ENCODE assay signal across 25 cellular contexts in genomic region chr12:121961195-121961879, GRCh38. TPM values are rescaled to one million over a fixed set of nuclear protein-coding genes. Genes with fewer than 3 reads are reported as not detected.
DNase-seq lines count a peak whose midpoint lies in the region; ATAC-seq, FAIRE-seq and TF ChIP-seq lines count a peak whose summit lies in the region.
"Had no signal": no experiment of that assay in that cellular context is flagged by ENCODE, and none has a peak within 500 bp of the region (broad histone marks: within the 10 kb centered on the region; RNA-seq: fewer than 3 reads in every experiment).

No MANE protein-coding gene starts in this region.

- H3K36me3 ChIP-seq in HEK293 (ENCODE audit: control insufficient read depth in 2 of 2, insufficient read depth in 1 of 2, low read length in 2 of 2) (peaks cover 0 to 3% of the 10 kb centered on the region in 2 experiments; a peak in 1 of 3 replicates), endodermal cell (ENCODE audit: control insufficient read depth, insufficient read depth, low read length) (peaks cover 5% of the 10 kb centered on the region), keratinocyte (ENCODE audit: control insufficient read depth in 2 of 2, extremely low read depth in 1 of 2, insufficient read depth in 2 of 2, low read length in 2 of 2) (peaks cover 30 to 51% of the 10 kb centered on the region in 2 experiments)
- H3K36me3 ChIP-seq: BLaER1 had no signal

- no peaks in the 10 kb centered on the region for H3K79me2 ChIP-seq in keratinocyte (ENCODE audit: control insufficient read depth, insufficient read depth, low read length)

- FAIRE-seq in keratinocyte (lab: Jason Lieb, UNC), result peak; percentile 9
- FAIRE-seq: A204.1, G401.6, GM12878, GM19239 had no signal

- H3K27me3 ChIP-seq in endodermal cell (ENCODE audit: control insufficient read depth, insufficient read depth, low read length, poor library complexity, severe bottlenecking), result no peaks in the 10 kb centered on the region
- no peaks in the 10 kb centered on the region for H3K27me3 ChIP-seq in keratinocyte (ENCODE audit: control insufficient read depth, extremely low read depth, insufficient read depth, low read length)
- H3K27me3 ChIP-seq: BLaER1 had no signal

- dilution Hi-C loops in keratinocyte (cut with MboI; ENCODE audit: extremely low pct_ligation_motif_present, low sequenced_read_pairs), result no loop called here

- CTCF ChIA-PET in HEK293 (lab: Yijun Ruan, JAX), result no interaction called here

- H3K4me1 Mint-ChIP-seq in endodermal cell, result peaks cover 4% of the 10 kb centered on the region
- H3K4me1 Mint-ChIP-seq: CD4-positive, CD25-positive, alpha-beta regulatory T cell had no signal

- H3K4me2 ChIP-seq in keratinocyte (ENCODE audit: control insufficient read depth, extremely low read depth, insufficient read depth, low read depth, low read length), result no peak overlapping the region
- H3K4me2 ChIP-seq: BLaER1 had no signal

- H3K4me3 ChIP-seq in HEK293 (ENCODE audit: low read depth, low read length), result no peak overlapping the region
- no peak overlapping the region for H3K4me3 ChIP-seq in endodermal cell (ENCODE audit: low read length)
- no peak overlapping the region for H3K4me3 ChIP-seq in keratinocyte (ENCODE audit: control insufficient read depth in 2 of 3, extremely low read depth in 1 of 3, insufficient read depth in 2 of 3, low read depth in 1 of 3, low read length in 3 of 3)
- H3K4me3 ChIP-seq: BLaER1, GM12878, GM23248 had no signal

- H3K27ac Mint-ChIP-seq in endodermal cell, result no peak overlapping the region
- H3K27ac Mint-ChIP-seq: B cell; CD4-positive, CD25-positive, alpha-beta regulatory T cell; CD8-positive, alpha-beta T cell; HFFc6 had no signal

- no peaks in the 10 kb centered on the region for H3K4me1 ChIP-seq in HEK293 (ENCODE audit: control insufficient read depth, insufficient read depth, low read length)
- no peaks in the 10 kb centered on the region for H3K4me1 ChIP-seq in endodermal cell (ENCODE audit: control insufficient read depth, insufficient read depth, low read length)
- peaks cover 16% of the 10 kb centered on the region for H3K4me1 ChIP-seq in keratinocyte (ENCODE audit: control insufficient read depth, extremely low read depth, insufficient read depth, low read length)
- H3K4me1 ChIP-seq: Caco-2 had no signal

- DNase-seq in NCI-H2171 treated with DMSO at 0.1 percent for 48 hours (lab: John Stamatoyannopoulos, UW) (peak; percentile 19), NCI-H2171 (lab: John Stamatoyannopoulos, UW) (no peak), endodermal cell (peak; percentile 9), keratinocyte (ENCODE audit: low read depth, low spot score) (no peak), T-helper 9 cell (no peak), HUDEP-2 (lab: John Stamatoyannopoulos, UW; ENCODE audit: unreplicated experiment in 76 of 76) (no peak)
- DNase-seq: Caco-2; CD4-positive, CD25-positive, alpha-beta regulatory T cell; CD8-positive, alpha-beta T cell; DMS153; DND-41; GM23248; H9; HFFc6 had no signal

- H4K20me1 ChIP-seq in keratinocyte (ENCODE audit: control insufficient read depth, extremely low read depth, insufficient read depth, low read length), result no peaks in the 10 kb centered on the region
- H4K20me1 ChIP-seq: BLaER1 had no signal

- H3K27ac ChIP-seq in HEK293 (ENCODE audit: extremely low read depth, low read depth, low read length) (no peak overlapping the region), endodermal cell (ENCODE audit: low read depth, low read length) (no peak overlapping the region), keratinocyte (ENCODE audit: control insufficient read depth, insufficient read depth, low read length) (no peak overlapping the region)
- H3K27ac ChIP-seq: 22Rv1, BLaER1, C4-2B, GM23248 had no signal

- H3K9me3 Mint-ChIP-seq in endodermal cell, result no peaks in the 10 kb centered on the region
- H3K9me3 Mint-ChIP-seq: CD8-positive, alpha-beta T cell; H9; HFFc6 had no signal

- no peaks in the 10 kb centered on the region for H3K9me1 ChIP-seq in keratinocyte (ENCODE audit: control insufficient read depth, extremely low read depth, insufficient read depth, low read length)

- H3K9ac ChIP-seq in endodermal cell (ENCODE audit: extremely low read depth, low read length, poor library complexity, severe bottlenecking) (no peak overlapping the region), keratinocyte (ENCODE audit: control insufficient read depth, extremely low read depth, insufficient read depth, low read length) (no peak overlapping the region)
- H3K9ac ChIP-seq: BLaER1, GM23248 had no signal

- H3K27me3 Mint-ChIP-seq in endodermal cell (ENCODE audit: insufficient read depth), result peaks cover 2% of the 10 kb centered on the region
- H3K27me3 Mint-ChIP-seq: B cell had no signal

- TF ChIP-seq CTCF in HEK293 (tag by site-specific recombination; IDR thresholded peaks at IDR 0.05) (no peak), endodermal cell (conservative IDR thresholded peaks at IDR 0.05) (no peak), keratinocyte (optimal IDR thresholded peaks at IDR 0.05 in 1 of 3, IDR thresholded peaks at IDR 0.05 in 1 of 3, conservative IDR thresholded peaks at IDR 0.05 in 1 of 3; ENCODE audit: extremely low read depth in 1 of 3, insufficient read depth in 2 of 3, low read length in 3 of 3) (no peak)

- 88 to 94% methylated on average over 3 to 5 of the region's 5 CpGs for WGBS in endodermal cell (ENCODE audit: insufficient coverage in 1 of 2, insufficient read length in 1 of 2), 2 experiments

- no peak overlapping the region for H3K4me3 Mint-ChIP-seq in endodermal cell
- H3K4me3 Mint-ChIP-seq: B cell; CD8-positive, alpha-beta T cell; H9; HFFc6 had no signal

- ATAC-seq in HG03095 (IDR thresholded peaks at IDR 0.05; ENCODE audit: unreplicated experiment), result no peak
- ATAC-seq: CD8-positive, alpha-beta T cell; GM12878; HCT116 had no signal

- no peak overlapping the region for H2AFZ ChIP-seq in keratinocyte (ENCODE audit: control insufficient read depth, low read length)
- H2AFZ ChIP-seq: GM23248 had no signal

- no peaks in the 10 kb centered on the region for H3K9me3 ChIP-seq in HEK293 (ENCODE audit: control insufficient read depth, insufficient read depth, low read depth, low read length)
- H3K9me3 ChIP-seq in endodermal cell (ENCODE audit: control insufficient read depth, low read length), result no peaks in the 10 kb centered on the region
- no peaks in the 10 kb centered on the region for H3K9me3 ChIP-seq in keratinocyte (ENCODE audit: control insufficient read depth, low read depth, low read length)
- H3K9me3 ChIP-seq: BLaER1, Caco-2 had no signal

- POLR2A ChIA-PET in HEK293 (lab: Yijun Ruan, JAX), result no interaction called here

- no peaks in the 10 kb centered on the region for H3K36me3 Mint-ChIP-seq in endodermal cell (ENCODE audit: low read depth)
- H3K36me3 Mint-ChIP-seq: CD4-positive, CD25-positive, alpha-beta regulatory T cell; CD8-positive, alpha-beta T cell had no signal

TF ChIP-seq in HEK293, 187 proteins besides CTCF, POLR2A, EP300 and RAD21:
- TF ChIP-seq SCRT2 (tag by site-specific recombination; IDR thresholded peaks at IDR 0.05) (0 out of 2 replicates have a peak, but pooled peaks have one; percentile 4), ZNF571 (tag by site-specific recombination; IDR thresholded peaks at IDR 0.05) (no peak), ZNF114 (tag by site-specific recombination; IDR thresholded peaks at IDR 0.05) (no peak), ZNF366 (tag by site-specific recombination; conservative IDR thresholded peaks at IDR 0.05) (peak; percentile 80), ZNF548 (tag by site-specific recombination; IDR thresholded peaks at IDR 0.05) (no peak)

RNA-seq across cellular contexts. Expression of gene CFAP251, which starts 42.9 kb away (rescaled TPM):
- 10 to 100 TPM in 1 of 2 donors, 1 to 10 TPM in 1; 3.4 to 11.2 TPM for total RNA-seq in endodermal cell
- polyA plus RNA-seq in endodermal cell (2013, experiment 1 of 2), result 2.8 TPM
- polyA plus RNA-seq in endodermal cell (2013, experiment 2 of 2), result 2.8 TPM
- polyA plus RNA-seq in keratinocyte, result 69.9 to 74.2 TPM (median 70.7 TPM) in 3 replicates
- polyA plus RNA-seq in keratinocyte (2011; ENCODE audit: low read depth), result 18.8 TPM
- 48.3 and 59.3 TPM in 2 replicates for polyA plus RNA-seq in keratinocyte (2011; cell fraction: cytosol; rRNA removed)
- 77.8 and 86.7 TPM in 2 replicates for polyA plus RNA-seq in keratinocyte (2011; cell fraction: nucleus; rRNA removed)
- polyA plus RNA-seq in keratinocyte (2012; ENCODE audit: low replicate concordance), result 28.4 and 57.7 TPM in 2 replicates
- 22.9 to 83.6 TPM (median 76.1 TPM) in 3 replicates for polyA minus RNA-seq in keratinocyte
- 32.8 TPM for polyA minus RNA-seq in keratinocyte (2011; cell fraction: cytosol; rRNA and poly(A)+ RNA removed)
- 44.0 and 80.8 TPM in 2 replicates for polyA minus RNA-seq in keratinocyte (2011; cell fraction: nucleus; rRNA and poly(A)+ RNA removed)

Comparison
In these comparisons a context has a peak if more than half of its experiments do, and no peak if none do; other contexts are left out.
1. DNase-seq: peak in NCI-H2171 treated with DMSO at 0.1 percent for 48 hours (single experiment) and endodermal cell (single experiment); none in NCI-H2171 (single experiment), keratinocyte (single experiment), T-helper 9 cell (single experiment) and HUDEP-2 (0 of 76).